1 cellular context compared by ENCODE assay signal in the genomic region with DNA sequence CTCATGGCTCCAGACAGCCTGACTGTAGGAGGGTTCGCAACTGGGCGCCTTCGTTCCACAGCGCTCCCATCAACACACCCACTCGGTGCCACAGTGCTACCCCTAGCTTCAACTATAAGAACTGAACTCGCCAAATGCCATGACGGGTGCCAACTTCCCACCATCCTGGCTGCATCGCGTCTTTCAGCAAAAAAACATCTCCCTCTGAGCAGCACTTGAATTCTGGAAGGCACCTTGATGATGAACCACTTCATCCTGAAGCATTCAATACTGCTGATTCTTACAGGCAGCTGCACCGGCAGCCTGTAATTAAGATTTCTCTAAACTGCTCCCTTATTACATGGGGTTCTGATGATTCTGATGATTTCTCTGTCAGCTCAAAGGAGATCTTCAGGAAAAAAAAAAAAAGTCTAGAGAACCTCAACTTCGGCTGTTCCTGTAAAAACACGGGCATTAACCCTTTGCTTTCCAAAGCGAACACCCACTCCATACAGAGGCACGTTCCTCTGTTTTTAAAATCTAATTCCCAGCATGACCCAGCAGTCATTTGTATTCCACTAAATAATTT.
A peak's percentile ranks its signal among the peaks of the same experiment; 100 is the strongest.
TF ChIP-seq lines count a peak whose summit lies in the region.

No MANE protein-coding gene starts in this region.

TF ChIP-seq in HepG2, 621 proteins besides CTCF, POLR2A, EP300 and RAD21 (continued from another document):
- TF ChIP-seq, protein P1, sequence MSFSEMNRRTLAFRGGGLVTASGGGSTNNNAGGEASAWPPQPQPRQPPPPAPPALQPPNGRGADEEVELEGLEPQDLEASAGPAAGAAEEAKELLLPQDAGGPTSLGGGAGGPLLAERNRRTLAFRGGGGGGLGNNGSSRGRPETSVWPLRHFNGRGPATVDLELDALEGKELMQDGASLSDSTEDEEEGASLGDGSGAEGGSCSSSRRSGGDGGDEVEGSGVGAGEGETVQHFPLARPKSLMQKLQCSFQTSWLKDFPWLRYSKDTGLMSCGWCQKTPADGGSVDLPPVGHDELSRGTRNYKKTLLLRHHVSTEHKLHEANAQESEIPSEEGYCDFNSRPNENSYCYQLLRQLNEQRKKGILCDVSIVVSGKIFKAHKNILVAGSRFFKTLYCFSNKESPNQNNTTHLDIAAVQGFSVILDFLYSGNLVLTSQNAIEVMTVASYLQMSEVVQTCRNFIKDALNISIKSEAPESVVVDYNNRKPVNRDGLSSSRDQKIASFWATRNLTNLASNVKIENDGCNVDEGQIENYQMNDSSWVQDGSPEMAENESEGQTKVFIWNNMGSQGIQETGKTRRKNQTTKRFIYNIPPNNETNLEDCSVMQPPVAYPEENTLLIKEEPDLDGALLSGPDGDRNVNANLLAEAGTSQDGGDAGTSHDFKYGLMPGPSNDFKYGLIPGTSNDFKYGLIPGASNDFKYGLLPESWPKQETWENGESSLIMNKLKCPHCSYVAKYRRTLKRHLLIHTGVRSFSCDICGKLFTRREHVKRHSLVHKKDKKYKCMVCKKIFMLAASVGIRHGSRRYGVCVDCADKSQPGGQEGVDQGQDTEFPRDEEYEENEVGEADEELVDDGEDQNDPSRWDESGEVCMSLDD (CRISPR knock-in tag; IDR thresholded peaks at IDR 0.05; ENCODE audit: borderline replicate concordance): no peak
- TF ChIP-seq ZNF788 (CRISPR knock-in tag; IDR thresholded peaks at IDR 0.05; ENCODE audit: borderline replicate concordance) (0 out of 2 replicates have a peak, but pooled peaks have one; percentile 35), ZNF772 (CRISPR knock-in tag; IDR thresholded peaks at IDR 0.05) (no peak), HMGXB4 (CRISPR knock-in tag; IDR thresholded peaks at IDR 0.05; ENCODE audit: borderline replicate concordance in 1 of 2, low read depth in 1 of 2) (0 out of 4 replicates have a peak, but pooled peaks of 1 of the 2 experiments have one; percentile 5), GZF1 (CRISPR knock-in tag; IDR thresholded peaks at IDR 0.05) (no peak), ARID2 (CRISPR knock-in tag; IDR thresholded peaks at IDR 0.05; ENCODE audit: borderline replicate concordance) (no peak), ZNF660 (CRISPR knock-in tag; IDR thresholded peaks at IDR 0.05; ENCODE audit: borderline replicate concordance, low read depth) (no peak), NPAS2 (CRISPR knock-in tag; IDR thresholded peaks at IDR 0.05; ENCODE audit: borderline replicate concordance) (no peak), HOXA5 (CRISPR knock-in tag; IDR thresholded peaks at IDR 0.05) (0 out of 2 replicates have a peak, but pooled peaks have one; percentile 8), SNAPC2 (CRISPR knock-in tag; IDR thresholded peaks at IDR 0.05) (0 out of 2 replicates have a peak, but pooled peaks have one; percentile 49), SIX1 (CRISPR knock-in tag; IDR thresholded peaks at IDR 0.05; ENCODE audit: borderline replicate concordance) (no peak)
- TF ChIP-seq, protein P2, sequence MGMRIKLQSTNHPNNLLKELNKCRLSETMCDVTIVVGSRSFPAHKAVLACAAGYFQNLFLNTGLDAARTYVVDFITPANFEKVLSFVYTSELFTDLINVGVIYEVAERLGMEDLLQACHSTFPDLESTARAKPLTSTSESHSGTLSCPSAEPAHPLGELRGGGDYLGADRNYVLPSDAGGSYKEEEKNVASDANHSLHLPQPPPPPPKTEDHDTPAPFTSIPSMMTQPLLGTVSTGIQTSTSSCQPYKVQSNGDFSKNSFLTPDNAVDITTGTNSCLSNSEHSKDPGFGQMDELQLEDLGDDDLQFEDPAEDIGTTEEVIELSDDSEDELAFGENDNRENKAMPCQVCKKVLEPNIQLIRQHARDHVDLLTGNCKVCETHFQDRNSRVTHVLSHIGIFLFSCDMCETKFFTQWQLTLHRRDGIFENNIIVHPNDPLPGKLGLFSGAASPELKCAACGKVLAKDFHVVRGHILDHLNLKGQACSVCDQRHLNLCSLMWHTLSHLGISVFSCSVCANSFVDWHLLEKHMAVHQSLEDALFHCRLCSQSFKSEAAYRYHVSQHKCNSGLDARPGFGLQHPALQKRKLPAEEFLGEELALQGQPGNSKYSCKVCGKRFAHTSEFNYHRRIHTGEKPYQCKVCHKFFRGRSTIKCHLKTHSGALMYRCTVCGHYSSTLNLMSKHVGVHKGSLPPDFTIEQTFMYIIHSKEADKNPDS (CRISPR knock-in tag; IDR thresholded peaks at IDR 0.05): no peak
- TF ChIP-seq, protein P3, sequence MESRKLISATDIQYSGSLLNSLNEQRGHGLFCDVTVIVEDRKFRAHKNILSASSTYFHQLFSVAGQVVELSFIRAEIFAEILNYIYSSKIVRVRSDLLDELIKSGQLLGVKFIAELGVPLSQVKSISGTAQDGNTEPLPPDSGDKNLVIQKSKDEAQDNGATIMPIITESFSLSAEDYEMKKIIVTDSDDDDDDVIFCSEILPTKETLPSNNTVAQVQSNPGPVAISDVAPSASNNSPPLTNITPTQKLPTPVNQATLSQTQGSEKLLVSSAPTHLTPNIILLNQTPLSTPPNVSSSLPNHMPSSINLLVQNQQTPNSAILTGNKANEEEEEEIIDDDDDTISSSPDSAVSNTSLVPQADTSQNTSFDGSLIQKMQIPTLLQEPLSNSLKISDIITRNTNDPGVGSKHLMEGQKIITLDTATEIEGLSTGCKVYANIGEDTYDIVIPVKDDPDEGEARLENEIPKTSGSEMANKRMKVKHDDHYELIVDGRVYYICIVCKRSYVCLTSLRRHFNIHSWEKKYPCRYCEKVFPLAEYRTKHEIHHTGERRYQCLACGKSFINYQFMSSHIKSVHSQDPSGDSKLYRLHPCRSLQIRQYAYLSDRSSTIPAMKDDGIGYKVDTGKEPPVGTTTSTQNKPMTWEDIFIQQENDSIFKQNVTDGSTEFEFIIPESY (CRISPR knock-in tag; IDR thresholded peaks at IDR 0.05): peak; percentile 70; the same call in 1 of the 2 replicates
- TF ChIP-seq, protein P4, sequence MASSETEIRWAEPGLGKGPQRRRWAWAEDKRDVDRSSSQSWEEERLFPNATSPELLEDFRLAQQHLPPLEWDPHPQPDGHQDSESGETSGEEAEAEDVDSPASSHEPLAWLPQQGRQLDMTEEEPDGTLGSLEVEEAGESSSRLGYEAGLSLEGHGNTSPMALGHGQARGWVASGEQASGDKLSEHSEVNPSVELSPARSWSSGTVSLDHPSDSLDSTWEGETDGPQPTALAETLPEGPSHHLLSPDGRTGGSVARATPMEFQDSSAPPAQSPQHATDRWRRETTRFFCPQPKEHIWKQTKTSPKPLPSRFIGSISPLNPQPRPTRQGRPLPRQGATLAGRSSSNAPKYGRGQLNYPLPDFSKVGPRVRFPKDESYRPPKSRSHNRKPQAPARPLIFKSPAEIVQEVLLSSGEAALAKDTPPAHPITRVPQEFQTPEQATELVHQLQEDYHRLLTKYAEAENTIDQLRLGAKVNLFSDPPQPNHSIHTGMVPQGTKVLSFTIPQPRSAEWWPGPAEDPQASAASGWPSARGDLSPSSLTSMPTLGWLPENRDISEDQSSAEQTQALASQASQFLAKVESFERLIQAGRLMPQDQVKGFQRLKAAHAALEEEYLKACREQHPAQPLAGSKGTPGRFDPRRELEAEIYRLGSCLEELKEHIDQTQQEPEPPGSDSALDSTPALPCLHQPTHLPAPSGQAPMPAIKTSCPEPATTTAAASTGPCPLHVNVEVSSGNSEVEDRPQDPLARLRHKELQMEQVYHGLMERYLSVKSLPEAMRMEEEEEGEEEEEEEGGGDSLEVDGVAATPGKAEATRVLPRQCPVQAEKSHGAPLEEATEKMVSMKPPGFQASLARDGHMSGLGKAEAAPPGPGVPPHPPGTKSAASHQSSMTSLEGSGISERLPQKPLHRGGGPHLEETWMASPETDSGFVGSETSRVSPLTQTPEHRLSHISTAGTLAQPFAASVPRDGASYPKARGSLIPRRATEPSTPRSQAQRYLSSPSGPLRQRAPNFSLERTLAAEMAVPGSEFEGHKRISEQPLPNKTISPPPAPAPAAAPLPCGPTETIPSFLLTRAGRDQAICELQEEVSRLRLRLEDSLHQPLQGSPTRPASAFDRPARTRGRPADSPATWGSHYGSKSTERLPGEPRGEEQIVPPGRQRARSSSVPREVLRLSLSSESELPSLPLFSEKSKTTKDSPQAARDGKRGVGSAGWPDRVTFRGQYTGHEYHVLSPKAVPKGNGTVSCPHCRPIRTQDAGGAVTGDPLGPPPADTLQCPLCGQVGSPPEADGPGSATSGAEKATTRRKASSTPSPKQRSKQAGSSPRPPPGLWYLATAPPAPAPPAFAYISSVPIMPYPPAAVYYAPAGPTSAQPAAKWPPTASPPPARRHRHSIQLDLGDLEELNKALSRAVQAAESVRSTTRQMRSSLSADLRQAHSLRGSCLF (CRISPR knock-in tag; IDR thresholded peaks at IDR 0.05; ENCODE audit: borderline replicate concordance): no peak
